Comparison of ENCODE assay signal across 23 cellular contexts in the genomic region with DNA sequence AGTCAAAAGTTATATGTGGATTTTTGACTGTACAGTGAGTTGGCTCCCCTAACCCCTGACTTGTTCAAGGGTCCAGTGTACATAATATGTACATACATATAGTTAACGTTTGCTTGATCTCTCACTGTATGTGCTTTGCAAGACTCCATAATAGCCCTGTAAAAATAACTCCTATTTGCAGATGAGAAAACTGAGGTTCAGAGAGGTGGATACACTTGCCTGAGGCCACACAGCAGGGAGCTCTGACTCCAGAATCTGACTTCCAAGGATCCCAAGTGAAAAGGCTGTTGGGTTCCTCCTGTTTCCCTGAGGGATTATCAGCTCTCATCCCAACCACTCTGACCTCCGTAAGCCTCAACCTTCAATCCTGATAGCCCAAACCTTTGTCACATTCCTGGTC. TPM values are rescaled to one million over a fixed set of nuclear protein-coding genes. Genes with fewer than 3 reads are reported as not detected.
"Had no signal": no experiment of that assay in that cellular context is flagged by ENCODE, and none has a peak within 500 bp of the region (broad histone marks: within the 10 kb centered on the region; RNA-seq: fewer than 3 reads in every experiment).

No MANE protein-coding gene starts in this region.

- H3K4me1 ChIP-seq: psoas muscle had no signal

- DNase-seq: activated naive CD4-positive, alpha-beta T cell treated with anti-CD3 and anti-CD28 coated beads for 36 hours; activated T-cell treated with anti-CD3 and anti-CD28 coated beads for 4 hours; brain microvascular endothelial cell; cerebellar nuclear complex; cortex of kidney; effector CD4-positive, alpha-beta T cell; heart left ventricle; kidney glomerular epithelial cell; left ventricle myocardium superior; psoas muscle; right cardiac atrium; small intestine; stimulated activated CD4-positive, alpha-beta T cell treated with anti-CD3 and anti-CD28 coated beads, Interleukin-4, amount 100 ng/mL, for 24 hours; stomach; trophoblast cell had no signal

- H3K36me3 ChIP-seq: brain microvascular endothelial cell had no signal

- FAIRE-seq: small intestine, TTC549 had no signal

- H3K9me3 ChIP-seq: esophagus muscularis mucosa, gastroesophageal sphincter, heart left ventricle, psoas muscle, stomach had no signal

- H3K4me3 ChIP-seq: esophagus muscularis mucosa, gastroesophageal sphincter, heart left ventricle, psoas muscle, stomach had no signal

- H3K27ac Mint-ChIP-seq: activated naive CD4-positive, alpha-beta T cell treated with anti-CD3 and anti-CD28 coated beads for 36 hours; stimulated activated effector memory CD8-positive, alpha-beta T cell treated with anti-CD3 and anti-CD28 coated beads, Interleukin-12 subunit alpha, Interleukin-12 subunit beta, amount 100 ng/mL, for 72 hours; T-helper 2 cell treated with Interferon-gamma antibody and Interleukin-4, amounts not matched to agents 5 μg/mL and 100 μg/mL, for 36 hours had no signal

- H3K4me3 Mint-ChIP-seq: activated naive CD4-positive, alpha-beta T cell treated with anti-CD3 and anti-CD28 coated beads for 36 hours; neural crest cell; stimulated activated effector memory CD8-positive, alpha-beta T cell treated with anti-CD3 and anti-CD28 coated beads, Interleukin-12 subunit alpha, Interleukin-12 subunit beta, amount 100 ng/mL, for 72 hours; T-helper 2 cell treated with Interferon-gamma antibody and Interleukin-4, amounts not matched to agents 5 μg/mL and 100 μg/mL, for 36 hours had no signal

- H3K9me3 Mint-ChIP-seq: activated naive CD4-positive, alpha-beta T cell treated with anti-CD3 and anti-CD28 coated beads for 36 hours; neural crest cell; T-helper 2 cell treated with Interferon-gamma antibody and Interleukin-4, amounts not matched to agents 5 μg/mL and 100 μg/mL, for 36 hours had no signal

- ATAC-seq: gastroesophageal sphincter, left ventricle myocardium superior, psoas muscle, right cardiac atrium had no signal

- H3K27ac ChIP-seq: brain microvascular endothelial cell, esophagus muscularis mucosa, gastroesophageal sphincter, psoas muscle, stomach had no signal

- H3K27me3 ChIP-seq: brain microvascular endothelial cell had no signal

RNA-seq across cellular contexts. Expression of a gene that starts 41.7 kb away (rescaled TPM):
- total RNA-seq: activated CD8-positive, alpha-beta memory T cell treated with anti-CD3 and anti-CD28 coated beads for 36 hours; activated naive CD4-positive, alpha-beta T cell treated with anti-CD3 and anti-CD28 coated beads for 36 hours; endothelial cell of umbilical vein had no signal
